Comparison of ENCODE assay signal across 1 cellular context in genomic region chr10:128896964-128897363, GRCh38.
TF ChIP-seq lines count a peak whose summit lies in the region.

No MANE protein-coding gene starts in this region.

TF ChIP-seq in GM23338, 12 proteins besides CTCF, POLR2A, EP300 and RAD21 (continued from another document):
- TF ChIP-seq ZNF462 (CRISPR knock-in tag; IDR thresholded peaks at IDR 0.05) (no peak), EZH2 (IDR thresholded peaks at IDR 0.05; ENCODE audit: low read depth, unreplicated experiment) (no peak)
